1 cellular context compared by ENCODE assay signal in genomic region chr2:73233932-73234832, GRCh38.
TF ChIP-seq lines count a peak whose summit lies in the region.

CCT7 (plus strand) TSS chr2:73234308; CDS start chr2:73234379, 71 bp downstream.

TF ChIP-seq in HepG2, 621 proteins besides CTCF, POLR2A, EP300 and RAD21 (continued from another document and continues in another):
- peak; percentile 80 for TF ChIP-seq ZNF280D (CRISPR knock-in tag; IDR thresholded peaks at IDR 0.05)
- no peak; the same call in 1 of the 2 replicates for TF ChIP-seq CAMTA2 (CRISPR knock-in tag; IDR thresholded peaks at IDR 0.05; ENCODE audit: borderline replicate concordance)
- no peak for TF ChIP-seq JDP2 (CRISPR knock-in tag; IDR thresholded peaks at IDR 0.05; ENCODE audit: borderline replicate concordance)
- peak; percentile 83; the same call in 1 of the 2 replicates for TF ChIP-seq ZNF780A (CRISPR knock-in tag; IDR thresholded peaks at IDR 0.05)
- TF ChIP-seq MTERF4 (CRISPR knock-in tag; IDR thresholded peaks at IDR 0.05), result no peak
- peak; percentile 96 for TF ChIP-seq U2AF1 (optimal IDR thresholded peaks at IDR 0.05; ENCODE audit: low read depth, low read length)
- TF ChIP-seq ZNF496 (CRISPR knock-in tag; IDR thresholded peaks at IDR 0.05; ENCODE audit: insufficient replicate concordance), result no peak
- peak; percentile 81; the same call in 1 of the 2 replicates for TF ChIP-seq DNMT3B (CRISPR knock-in tag; conservative IDR thresholded peaks at IDR 0.05)
- no peak; the same call in 1 of the 2 replicates for TF ChIP-seq HMG20A (CRISPR knock-in tag; IDR thresholded peaks at IDR 0.05; ENCODE audit: borderline replicate concordance)
- TF ChIP-seq SOX5 (CRISPR knock-in tag; IDR thresholded peaks at IDR 0.05; ENCODE audit: borderline replicate concordance), result peak; percentile 14; the same call in 1 of the 2 replicates
- peak; percentile 8; the same call in 1 of the 2 replicates for TF ChIP-seq TBX3 (IDR thresholded peaks at IDR 0.05; ENCODE audit: borderline replicate concordance)
- TF ChIP-seq KLF12 (CRISPR knock-in tag; IDR thresholded peaks at IDR 0.05; ENCODE audit: borderline replicate concordance), result peak; percentile 17; the same call in 1 of the 2 replicates
- peak; percentile 71; the same call in 1 of the 2 replicates for TF ChIP-seq MIER3 (CRISPR knock-in tag; IDR thresholded peaks at IDR 0.05; ENCODE audit: borderline replicate concordance)
- TF ChIP-seq ZNF17 (CRISPR knock-in tag; IDR thresholded peaks at IDR 0.05), result no peak
- TF ChIP-seq PITX1 (CRISPR knock-in tag; IDR thresholded peaks at IDR 0.05), result peak; percentile 72
- TF ChIP-seq THRA (CRISPR knock-in tag; IDR thresholded peaks at IDR 0.05; ENCODE audit: borderline replicate concordance), result peak; percentile 83
- TF ChIP-seq MED13 (CRISPR knock-in tag; IDR thresholded peaks at IDR 0.05), result peak; percentile 78; the same call in 1 of the 2 replicates
- peak; percentile 70 for TF ChIP-seq HIVEP1 (CRISPR knock-in tag; IDR thresholded peaks at IDR 0.05)
- TF ChIP-seq ZNF160 (CRISPR knock-in tag; IDR thresholded peaks at IDR 0.05), result no peak
- no peak for TF ChIP-seq ZNF724P (CRISPR knock-in tag; IDR thresholded peaks at IDR 0.05; ENCODE audit: borderline replicate concordance)
- no peak for TF ChIP-seq ZNF292 (CRISPR knock-in tag; IDR thresholded peaks at IDR 0.05; ENCODE audit: borderline replicate concordance, low read depth)
- peak; percentile 89 for TF ChIP-seq ZC3H13 (CRISPR knock-in tag; IDR thresholded peaks at IDR 0.05)
- peak; percentile 99 for TF ChIP-seq MYC (CRISPR knock-in tag; IDR thresholded peaks at IDR 0.05; ENCODE audit: borderline replicate concordance)
- TF ChIP-seq HNF1A (IDR thresholded peaks at IDR 0.05; ENCODE audit: low read depth), result peak; percentile 41; the same call in 1 of the 2 replicates
- 0 out of 2 replicates have a peak, but pooled peaks have one; percentile 45 for TF ChIP-seq HNF1A (CRISPR knock-in tag; IDR thresholded peaks at IDR 0.05; ENCODE audit: borderline replicate concordance)
- TF ChIP-seq KDM3A (CRISPR knock-in tag; IDR thresholded peaks at IDR 0.05; ENCODE audit: low read depth), result peak; percentile 79
- no peak for TF ChIP-seq ZFYVE20 (CRISPR knock-in tag; IDR thresholded peaks at IDR 0.05; ENCODE audit: borderline replicate concordance, low read depth)
- peak; percentile 54; the same call in 1 of the 2 replicates for TF ChIP-seq ZNF704 (CRISPR knock-in tag; IDR thresholded peaks at IDR 0.05; ENCODE audit: borderline replicate concordance)
- TF ChIP-seq GLMP (CRISPR knock-in tag; IDR thresholded peaks at IDR 0.05; ENCODE audit: borderline replicate concordance), result 0 out of 2 replicates have a peak, but pooled peaks have one; percentile 87
- TF ChIP-seq TFDP1 (CRISPR knock-in tag; IDR thresholded peaks at IDR 0.05; ENCODE audit: borderline replicate concordance), result peak; percentile 75; the same call in 1 of the 2 replicates
- 0 out of 2 replicates have a peak, but pooled peaks have one; percentile 69 for TF ChIP-seq TIGD3 (CRISPR knock-in tag; IDR thresholded peaks at IDR 0.05; ENCODE audit: borderline replicate concordance)
- TF ChIP-seq ZMYM2 (CRISPR knock-in tag; IDR thresholded peaks at IDR 0.05), result peak; percentile 12; the same call in 1 of the 2 replicates
- TF ChIP-seq ZNF747 (CRISPR knock-in tag; IDR thresholded peaks at IDR 0.05; ENCODE audit: borderline replicate concordance), result no peak; the same call in 1 of the 2 replicates
- peak; percentile 87; the same call in 1 of the 2 replicates for TF ChIP-seq TSC22D2 (CRISPR knock-in tag; IDR thresholded peaks at IDR 0.05; ENCODE audit: borderline replicate concordance)
- no peak for TF ChIP-seq ZNF234 (CRISPR knock-in tag; conservative IDR thresholded peaks at IDR 0.05)
- 0 out of 2 replicates have a peak, but pooled peaks have one; percentile 28 for TF ChIP-seq CREB3 (CRISPR knock-in tag; IDR thresholded peaks at IDR 0.05)
- TF ChIP-seq ZNF777 (CRISPR knock-in tag; IDR thresholded peaks at IDR 0.05), result peak; percentile 61
- TF ChIP-seq SSRP1 (CRISPR knock-in tag; IDR thresholded peaks at IDR 0.05), result no peak
- TF ChIP-seq NFYB (CRISPR knock-in tag; IDR thresholded peaks at IDR 0.05), result peak; percentile 57
- 0 out of 2 replicates have a peak, but pooled peaks have one; percentile 81 for TF ChIP-seq PLSCR1 (CRISPR knock-in tag; IDR thresholded peaks at IDR 0.05; ENCODE audit: borderline replicate concordance)
- TF ChIP-seq TFDP2 (CRISPR knock-in tag; IDR thresholded peaks at IDR 0.05), result peak; percentile 75
- peak; percentile 65; the same call in 1 of the 2 replicates for TF ChIP-seq ZNF839 (CRISPR knock-in tag; IDR thresholded peaks at IDR 0.05; ENCODE audit: borderline replicate concordance)
- TF ChIP-seq MXI1 (IDR thresholded peaks at IDR 0.05; ENCODE audit: borderline replicate concordance, low read depth, low read length), result peak; percentile 18; the same call in 1 of the 3 replicates
- no peak for TF ChIP-seq MBNL3 (CRISPR knock-in tag; conservative IDR thresholded peaks at IDR 0.05)
- TF ChIP-seq PLRG1 (conservative IDR thresholded peaks at IDR 0.05), result no peak
